ENCODE assay signal across 25 cellular contexts in the genomic region with DNA sequence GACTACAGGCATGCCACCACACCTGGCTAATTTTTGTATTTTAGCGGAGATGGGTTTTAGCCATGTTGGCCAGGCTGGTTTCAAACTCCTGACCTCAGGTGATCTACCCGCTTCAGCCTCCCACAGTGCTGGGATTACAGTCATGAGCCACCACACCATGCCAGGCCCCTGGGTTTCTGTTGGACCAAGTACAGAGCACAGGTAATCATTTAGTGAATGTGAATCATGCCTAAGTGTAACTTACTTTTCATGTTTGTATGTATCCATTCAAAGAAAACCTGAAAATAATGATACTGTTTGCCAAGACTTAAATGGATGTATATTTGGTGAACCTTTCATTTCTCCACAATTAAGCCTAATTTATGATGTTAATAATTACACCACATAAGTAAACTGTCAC.
"Had no signal": no experiment of that assay in that cellular context is flagged by ENCODE, and none has a peak within 500 bp of the region (broad histone marks: within the 10 kb centered on the region; RNA-seq: fewer than 3 reads in every experiment).

No MANE protein-coding gene starts in this region.

- H3K9me3 ChIP-seq: colonic mucosa, esophagus muscularis mucosa, ovary, prostate gland, sigmoid colon, testis, transverse colon had no signal

- H3K36me3 ChIP-seq: colonic mucosa, ovary, prostate gland had no signal

- H3K4me1 ChIP-seq: colonic mucosa, esophagus muscularis mucosa, prostate gland, sigmoid colon, testis, transverse colon had no signal

- H3K27me3 ChIP-seq: cardiac muscle cell, colonic mucosa, esophagus muscularis mucosa, ovary, sigmoid colon, testis, transverse colon had no signal

- DNase-seq: activated B cell treated with CpG ODN at 0.5 μM for 24 hours; activated CD4-positive, alpha-beta T cell treated with anti-CD3 and anti-CD28 coated beads for 36 hours; activated CD8-positive, alpha-beta memory T cell treated with anti-CD3 and anti-CD28 coated beads for 24 hours; activated effector memory CD4-positive, alpha-beta T cell treated with Interleukin-2 at 50 U/mL for 16 hours; activated naive CD4-positive, alpha-beta T cell treated with Interleukin-2 at 50 U/mL for 16 hours; anterior cingulate cortex; cerebellar nuclear complex; colonic mucosa; effector CD8-positive, alpha-beta T cell; islet precursor cell; left cardiac atrium; left ventricle myocardium superior; naive B cell; ovary; retina; sigmoid colon; stimulated activated CD4-positive, alpha-beta T cell treated with anti-CD3 and anti-CD28 coated beads, Interleukin-15, amount 100 ng/mL, for 24 hours; stimulated activated CD4-positive, alpha-beta T cell treated with anti-CD3 and anti-CD28 coated beads, Interleukin-2, amount 100 ng/mL, for 24 hours; stimulated activated naive CD4-positive, alpha-beta T cell treated with Interleukin-2 at 50 U/mL for 16 hours; T-helper 1 cell; testis; transverse colon had no signal

- ATAC-seq: activated CD4-positive, alpha-beta T cell treated with anti-CD3 and anti-CD28 coated beads for 36 hours; left cardiac atrium; left ventricle myocardium superior had no signal

- H3K4me3 ChIP-seq: cardiac muscle cell, colonic mucosa, esophagus muscularis mucosa, ovary, prostate gland, sigmoid colon, testis, transverse colon had no signal

- H3K27ac ChIP-seq: colonic mucosa, esophagus muscularis mucosa, ovary, prostate gland, sigmoid colon, testis, transverse colon had no signal
